8 cellular contexts compared by ENCODE assay signal in genomic region chr9:20884985-20885593, GRCh38.
DNase-seq lines count a peak whose midpoint lies in the region; ATAC-seq, FAIRE-seq and TF ChIP-seq lines count a peak whose summit lies in the region.

No MANE protein-coding gene starts in this region.

- DNase-seq in NCI-H510A treated with DMSO at 0.1 percent for 48 hours (lab: John Stamatoyannopoulos, UW) = peak; percentile 4
- no peak for DNase-seq in NCI-H510A (lab: John Stamatoyannopoulos, UW)
- DNase-seq in M059J (ENCODE audit: low read depth) = peak; percentile 60
- DNase-seq in central memory CD4-positive, alpha-beta T cell = peak; percentile 32
- peak; percentile 44 for DNase-seq in HepG2 (ENCODE audit: low spot score)
- DNase-seq in stimulated activated CD8-positive, alpha-beta memory T cell treated with anti-CD3 and anti-CD28 coated beads, Interleukin-15, amount 100 ng/mL, for 4 hours (ENCODE audit: low read depth in 2 of 2) = peak; percentile 3 to 34

- no peak overlapping the region for H3K4me2 ChIP-seq in HepG2 (ENCODE audit: low read depth, low read length)

- TF ChIP-seq CTCF in HepG2 (CRISPR knock-in tag; IDR thresholded peaks at IDR 0.05) = peak; percentile 48

- POLR2A ChIA-PET in HepG2 (lab: Yijun Ruan, JAX) = no interaction called here

- no peaks in the 10 kb centered on the region for H3K4me1 ChIP-seq in HepG2 (ENCODE audit: insufficient read depth, low read length)

- in situ Hi-C loops in HepG2 (cut with HindIII; ENCODE audit: extremely low pct_ligation_motif_present, low pct_unique_long_range_greater_than_20kb) = no loop called here

- intact Hi-C loops in HepG2 (cut with micrococcal nuclease; ENCODE audit: unreplicated experiment) = loop anchor here (1.0 to 10.0 kb wide), 4 partner anchors 56 to 528 kb away; no protein-coding TSS in a partner anchor

- FAIRE-seq in TTC549 (lab: Jason Lieb, UNC) (peak; percentile 93), HepG2 (lab: Jason Lieb, UNC) (peak; percentile 52)

- no peaks in the 10 kb centered on the region for H3K9me3 ChIP-seq in HepG2 (ENCODE audit: low read length)

- H3K9ac ChIP-seq in HepG2 (ENCODE audit: insufficient read depth, low read depth, low read length) = no peak overlapping the region

- no peak for TF ChIP-seq POLR2A in HepG2 (IDR thresholded peaks at IDR 0.05; ENCODE audit: insufficient read depth in 1 of 2, low read depth in 2 of 2, low read length in 2 of 2)

- H2AFZ ChIP-seq in HepG2 (ENCODE audit: low read length) = no peak overlapping the region

- BruUV-seq in HepG2 (replicated peaks; lab: Mats Ljungman, UMichigan) = no TSS peak

- TF ChIP-seq RAD21 in HepG2 (CRISPR knock-in tag; IDR thresholded peaks at IDR 0.05) = no peak

- H3K4me3 ChIP-seq in HepG2 (replicated peaks in 1 of 3; ENCODE audit: insufficient read depth in 1 of 3, low read depth in 2 of 3, low read length in 3 of 3) = no peak overlapping the region

- no peak overlapping the region for H3K27ac ChIP-seq in HepG2 (ENCODE audit: extremely low read length, insufficient read depth, low read length)

- ATAC-seq in HepG2 = peak; percentile 69
- no peak for ATAC-seq in HG03460 (IDR thresholded peaks at IDR 0.05; ENCODE audit: unreplicated experiment)

- no peaks in the 10 kb centered on the region for H3K27me3 ChIP-seq in HepG2 (ENCODE audit: control insufficient read depth in 1 of 2, insufficient read depth in 2 of 2, low read length in 2 of 2)

- H3K36me3 ChIP-seq in HepG2 (replicated peaks in 1 of 2; ENCODE audit: control insufficient read depth in 1 of 2, insufficient read depth in 2 of 2, low read length in 2 of 2) = no peaks in the 10 kb centered on the region; a peak in 1 of 5 replicates

- 71% methylated on average over 5 of the region's 5 CpGs for WGBS in HepG2 (ENCODE audit: low lambda C conversion rate)

- TF ChIP-seq EP300 in HepG2 (IDR thresholded peaks at IDR 0.05; ENCODE audit: low read depth in 2 of 2, low read length in 2 of 2) (no peak), HepG2 (CRISPR knock-in tag; IDR thresholded peaks at IDR 0.05; ENCODE audit: borderline replicate concordance) (no peak)

- CTCF ChIA-PET in HepG2 (lab: Yijun Ruan, JAX; ENCODE audit: low intra/inter-chr PET ratio, low total read pairs) = interaction anchor here (1.2 kb wide), 1 partner anchor 260 kb away, joined by 3 read pairs; no protein-coding TSS in a partner anchor

- no peaks in the 10 kb centered on the region for H3K79me2 ChIP-seq in HepG2 (ENCODE audit: insufficient read depth, low read length)

- no peaks in the 10 kb centered on the region for H4K20me1 ChIP-seq in HepG2 (ENCODE audit: insufficient read depth, low read length)

TF ChIP-seq in HepG2, 621 proteins besides CTCF, POLR2A, EP300 and RAD21:
- TF ChIP-seq STAG1 (CRISPR knock-in tag; IDR thresholded peaks at IDR 0.05) (peak; percentile 34; the same call in 1 of the 2 replicates), ZNF609 (CRISPR knock-in tag; IDR thresholded peaks at IDR 0.05; ENCODE audit: borderline replicate concordance) (no peak)
